ENCODE assay signal across 10 cellular contexts in the genomic region with DNA sequence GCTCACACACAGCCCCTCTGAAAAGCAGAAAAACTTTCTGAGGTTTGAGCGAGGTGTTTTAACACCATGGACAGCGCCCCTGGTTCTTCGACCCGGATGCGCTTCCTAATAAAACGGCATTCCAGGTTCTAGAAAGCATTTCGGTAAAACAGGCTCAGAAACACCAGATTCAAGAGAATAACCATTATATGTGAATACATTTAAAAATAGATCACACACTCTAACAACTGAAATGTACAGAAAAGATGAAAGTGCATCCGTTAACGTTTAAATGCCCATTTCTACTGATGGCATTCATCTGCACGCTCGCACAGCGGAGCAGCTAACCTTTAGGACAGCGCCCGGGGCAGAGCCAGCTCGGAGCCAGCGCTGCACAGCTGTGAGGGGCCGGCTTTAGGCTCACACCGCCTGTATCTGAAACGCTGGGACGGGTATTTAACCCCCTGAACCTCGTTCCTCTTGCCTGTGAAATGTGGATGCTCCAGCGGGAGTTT. TPM values are rescaled to one million over a fixed set of nuclear protein-coding genes. Genes with fewer than 3 reads are reported as not detected.
A peak's percentile ranks its signal among the peaks of the same experiment; 100 is the strongest.
DNase-seq lines count a peak whose midpoint lies in the region.
"Had no signal": no experiment of that assay in that cellular context is flagged by ENCODE, and none has a peak within 500 bp of the region (broad histone marks: within the 10 kb centered on the region; RNA-seq: fewer than 3 reads in every experiment).

No MANE protein-coding gene starts in this region.

- no peaks in the 10 kb centered on the region for H3K36me3 Mint-ChIP-seq in activated CD4-positive, alpha-beta T cell treated with anti-CD3 and anti-CD28 coated beads, Interleukin-2, amount 10 ng/mL, durations not matched to agents 7 days and 5 days (ENCODE audit: low read depth)

- H3K27me3 Mint-ChIP-seq in activated CD4-positive, alpha-beta T cell treated with anti-CD3 and anti-CD28 coated beads, Interleukin-2, amount 10 ng/mL, durations not matched to agents 7 days and 5 days: peaks cover 45% of the 10 kb centered on the region

- no peaks in the 10 kb centered on the region for H3K9me3 Mint-ChIP-seq in activated CD4-positive, alpha-beta T cell treated with anti-CD3 and anti-CD28 coated beads, Interleukin-2, amount 10 ng/mL, durations not matched to agents 7 days and 5 days

- H3K27ac Mint-ChIP-seq in activated CD4-positive, alpha-beta T cell treated with anti-CD3 and anti-CD28 coated beads, Interleukin-2, amount 10 ng/mL, durations not matched to agents 7 days and 5 days: no peak overlapping the region

- POLR2A ChIA-PET in activated CD4-positive, alpha-beta T cell treated with anti-CD3 and anti-CD28 coated beads, Interleukin-2, amount 10 ng/mL, durations not matched to agents 7 days and 5 days (lab: Charles Lee): no interaction called here

- H3K4me1 Mint-ChIP-seq in activated CD4-positive, alpha-beta T cell treated with anti-CD3 and anti-CD28 coated beads, Interleukin-2, amount 10 ng/mL, durations not matched to agents 7 days and 5 days: peaks cover 3% of the 10 kb centered on the region

- CTCF ChIA-PET in activated CD4-positive, alpha-beta T cell treated with anti-CD3 and anti-CD28 coated beads, Interleukin-2, amount 10 ng/mL, durations not matched to agents 7 days and 5 days (lab: Charles Lee): interaction anchor here (1.3 kb wide), 1 partner anchor 23 kb away, joined by 3 read pairs; no protein-coding TSS in a partner anchor

- DNase-seq in activated CD4-positive, alpha-beta T cell treated with anti-CD3 and anti-CD28 coated beads, Interleukin-2, amount 10 ng/mL, durations not matched to agents 7 days and 5 days: peak; percentile 26
- DNase-seq in activated CD4-positive, alpha-beta T cell treated with anti-CD3 and anti-CD28 coated beads, Interleukin-2, amount 50 U/mL, for 48 hours: no peak
- DNase-seq in central memory CD4-positive, alpha-beta T cell: peak; percentile 2
- DNase-seq in kidney glomerular epithelial cell (lab: John Stamatoyannopoulos, UW) (peak; percentile 53), stromal cell of bone marrow (ENCODE audit: low read depth) (peak; percentile 25), NCI-H2029 treated with DMSO at 0.1 percent for 48 hours (lab: John Stamatoyannopoulos, UW) (no peak), putamen (ENCODE audit: low spot score) (no peak), NK-92 (lab: John Stamatoyannopoulos, UW; ENCODE audit: unreplicated experiment) (no peak)
- DNase-seq: activated CD4-positive, CD25-positive, alpha-beta regulatory T cell treated with anti-CD3 and anti-CD28 coated beads, Interleukin-2, amount 50 U/mL, for 72 hours; stimulated activated CD4-positive, alpha-beta T cell treated with anti-CD3 and anti-CD28 coated beads, Interleukin-1b, Interleukin-23, amount 100 ng/mL, for 48 hours had no signal

- H3K4me3 Mint-ChIP-seq in activated CD4-positive, alpha-beta T cell treated with anti-CD3 and anti-CD28 coated beads, Interleukin-2, amount 10 ng/mL, durations not matched to agents 7 days and 5 days: no peak overlapping the region

RNA-seq across cellular contexts. Expression of a gene that starts 26.3 kb away (rescaled TPM):
- total RNA-seq in activated CD4-positive, alpha-beta T cell treated with anti-CD3 and anti-CD28 coated beads, Interleukin-2, amount 10 ng/mL, durations not matched to agents 7 days and 5 days: 10 to 100 TPM; 37.4 to 41.9 TPM

RNA-seq across cellular contexts. Expression of a gene that starts 53.7 kb away (rescaled TPM):
- total RNA-seq in activated CD4-positive, alpha-beta T cell treated with anti-CD3 and anti-CD28 coated beads, Interleukin-2, amount 10 ng/mL, durations not matched to agents 7 days and 5 days: 10 to 100 TPM; 10.1 to 10.4 TPM

RNA-seq across cellular contexts. Expression of a gene that starts 54.1 kb away (rescaled TPM):
- 10 to 100 TPM; 67.1 to 74.5 TPM for total RNA-seq in activated CD4-positive, alpha-beta T cell treated with anti-CD3 and anti-CD28 coated beads, Interleukin-2, amount 10 ng/mL, durations not matched to agents 7 days and 5 days

Comparison
In these comparisons a context has a peak if more than half of its experiments do, and no peak if none do; other contexts are left out.
1. DNase-seq: peak in activated CD4-positive, alpha-beta T cell treated with anti-CD3 and anti-CD28 coated beads, Interleukin-2, amount 10 ng/mL, durations not matched to agents 7 days and 5 days (single experiment), central memory CD4-positive, alpha-beta T cell (single experiment), kidney glomerular epithelial cell (single experiment) and stromal cell of bone marrow (single experiment); none in activated CD4-positive, alpha-beta T cell treated with anti-CD3 and anti-CD28 coated beads, Interleukin-2, amount 50 U/mL, for 48 hours (0 of 2), NCI-H2029 treated with DMSO at 0.1 percent for 48 hours (single experiment), putamen (single experiment) and NK-92 (single experiment).